ENCODE assay signal across 8 cellular contexts in the genomic region with DNA sequence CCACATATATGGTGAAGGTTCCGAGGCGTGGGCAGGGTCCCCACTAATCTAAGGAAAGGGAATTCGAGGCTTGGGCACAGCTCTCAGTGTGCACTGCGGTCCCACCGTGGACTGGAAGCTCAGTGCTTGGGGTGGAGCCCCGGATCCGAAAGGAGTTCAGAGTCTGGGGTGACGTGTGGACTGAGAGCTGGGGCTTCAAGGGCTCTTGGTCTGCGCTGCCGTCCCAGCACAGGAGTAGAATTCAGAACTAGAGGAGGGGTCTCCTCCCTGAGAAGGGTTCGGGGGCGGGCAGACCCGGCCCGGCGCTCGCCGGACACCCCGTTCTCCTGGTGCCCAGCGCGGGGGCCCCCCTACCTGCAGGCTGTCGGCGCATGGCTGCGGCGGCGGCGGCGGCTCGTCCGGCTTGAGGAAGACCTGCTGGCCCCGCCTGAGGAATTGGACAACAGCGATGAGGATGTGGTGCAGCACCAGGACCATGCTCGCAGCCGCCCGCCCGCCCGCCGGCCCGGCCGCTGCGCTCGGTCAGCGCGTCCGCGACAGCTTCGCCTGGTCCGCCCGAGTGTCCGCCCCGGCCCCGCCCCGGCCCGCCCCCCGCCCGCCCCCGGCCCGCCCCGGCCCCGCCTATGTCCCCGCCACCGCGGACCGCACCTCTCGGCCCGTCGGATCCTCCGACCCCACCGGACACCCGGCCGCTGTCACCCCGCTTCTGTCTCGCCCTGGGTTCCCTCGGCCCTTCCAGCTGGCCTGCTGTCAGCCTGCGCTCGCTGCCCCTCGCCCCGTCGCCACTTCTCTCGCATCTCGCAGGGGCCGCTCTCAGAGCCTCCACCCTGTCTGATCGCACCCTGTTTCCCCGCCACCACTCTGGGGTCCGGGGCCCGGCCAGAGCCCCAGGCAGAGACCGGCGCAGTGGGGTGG. TPM values are rescaled to one million over a fixed set of nuclear protein-coding genes. Genes with fewer than 3 reads are reported as not detected.
DNase-seq lines count a peak whose midpoint lies in the region; ATAC-seq and TF ChIP-seq lines count a peak whose summit lies in the region.

No MANE protein-coding gene starts in this region.

- peak overlapping the region; percentile 33 for H3K4me3 ChIP-seq in RWPE2 (ENCODE audit: severe bottlenecking)
- H3K4me3 ChIP-seq in colonic mucosa, result peak overlapping the region; percentile 53
- peak overlapping the region; percentile 62 for H3K4me3 ChIP-seq in lower lobe of right lung
- peak overlapping the region; percentile 78 for H3K4me3 ChIP-seq in thoracic aorta

- H3K27ac ChIP-seq in RWPE2 (ENCODE audit: poor library complexity, severe bottlenecking) (no peak overlapping the region), colonic mucosa (no peak overlapping the region), lower lobe of right lung (peak overlapping the region; percentile 62), thoracic aorta (peak overlapping the region in 1 of 2 donors; percentile 15)

- peak overlapping the region; percentile 4 to 50 for H3K9ac ChIP-seq in colonic mucosa (ENCODE audit: low read depth in 2 of 2, low read length in 2 of 2)

- intact Hi-C loops in colonic mucosa (cut with DNase I) (loop anchor here (2.0 to 5.0 kb wide), 2 partner anchors 55 to 170 kb away; no protein-coding TSS in a partner anchor), lower lobe of right lung (cut with DNase I) (no loop called here)

- no peak for DNase-seq in activated CD4-positive, CD25-positive, alpha-beta regulatory T cell (lab: John Stamatoyannopoulos, UW)
- DNase-seq in RWPE2 (ENCODE audit: low spot score), result no peak
- DNase-seq in colonic mucosa, result peak; percentile 33
- peak; percentile 61 for DNase-seq in lower lobe of right lung
- DNase-seq in thoracic aorta (ENCODE audit: low spot score), result no peak

- H3K27me3 ChIP-seq in RWPE2 (ENCODE audit: insufficient read depth, poor library complexity, severe bottlenecking) (peaks cover 13% of the 10 kb centered on the region), colonic mucosa (peaks cover 10% of the 10 kb centered on the region), lower lobe of right lung (ENCODE audit: low read depth) (peaks cover 32% of the 10 kb centered on the region), thoracic aorta (replicated peaks; ENCODE audit: insufficient read depth) (peaks cover 6% of the 10 kb centered on the region)

- no peaks in the 10 kb centered on the region for H3K36me3 ChIP-seq in RWPE2 (ENCODE audit: low read depth)
- H3K36me3 ChIP-seq in colonic mucosa, result no peaks in the 10 kb centered on the region
- H3K36me3 ChIP-seq in lower lobe of right lung, result no peaks in the 10 kb centered on the region
- H3K36me3 ChIP-seq in thoracic aorta, result no peaks in the 10 kb centered on the region

- no peak for TF ChIP-seq CTCF in RWPE2 (IDR thresholded peaks at IDR 0.05; ENCODE audit: poor library complexity, severe bottlenecking)
- no peak for TF ChIP-seq CTCF in colonic mucosa (IDR thresholded peaks at IDR 0.05)
- TF ChIP-seq CTCF in lower lobe of right lung (IDR thresholded peaks at IDR 0.05), result no peak
- TF ChIP-seq CTCF in thoracic aorta (IDR thresholded peaks at IDR 0.05), result no peak

- H3K4me1 ChIP-seq in RWPE2 (ENCODE audit: insufficient read depth, poor library complexity, severe bottlenecking) (peaks cover 6% of the 10 kb centered on the region), colonic mucosa (peaks cover 10% of the 10 kb centered on the region), lower lobe of right lung (peaks cover 18% of the 10 kb centered on the region), thoracic aorta (ENCODE audit: control insufficient read depth in 1 of 2, low read depth in 2 of 2) (peaks cover 0 to 20% of the 10 kb centered on the region in 2 donors)

- H3K9me3 ChIP-seq in RWPE2 (ENCODE audit: severe bottlenecking) (no peaks in the 10 kb centered on the region), colonic mucosa (no peaks in the 10 kb centered on the region), lower lobe of right lung (no peaks in the 10 kb centered on the region), thoracic aorta (no peaks in the 10 kb centered on the region)

- ATAC-seq in activated CD4-positive, CD25-positive, alpha-beta regulatory T cell treated with anti-CD3 and anti-CD28 coated beads, Interleukin-2, amount 50 U/mL, for 24 hours, result peak; percentile 41 to 49
- ATAC-seq in RWPE2 (ENCODE audit: low read depth) (peak; percentile 42), lower lobe of right lung (peak; percentile 69 to 84), thoracic aorta (ENCODE audit: insufficient number of reproducible peaks, low FRiP score, low read depth) (no peak), HG02938 (IDR thresholded peaks at IDR 0.05; ENCODE audit: unreplicated experiment) (no peak), GM19351 (IDR thresholded peaks at IDR 0.05; ENCODE audit: unreplicated experiment) (no peak)

RNA-seq across cellular contexts. Expression of a gene that starts 32.1 kb away (rescaled TPM):
- total RNA-seq in colonic mucosa, result 1 to 10 TPM; 5.6 to 8.9 TPM
- 19.5 TPM for total RNA-seq in lower lobe of right lung
- total RNA-seq in thoracic aorta, result 10 to 100 TPM; 28.1 to 37.1 TPM

Comparison
In these comparisons a context has a peak if more than half of its experiments do, and no peak if none do; other contexts are left out.
1. ATAC-seq: peak in activated CD4-positive, CD25-positive, alpha-beta regulatory T cell treated with anti-CD3 and anti-CD28 coated beads, Interleukin-2, amount 50 U/mL, for 24 hours (2 of 2), RWPE2 (single experiment) and lower lobe of right lung (2 of 2); none in thoracic aorta (single experiment), HG02938 (single experiment) and GM19351 (single experiment).
2. DNase-seq: peak in colonic mucosa (single experiment) and lower lobe of right lung (single experiment); none in activated CD4-positive, CD25-positive, alpha-beta regulatory T cell (0 of 4), RWPE2 (single experiment) and thoracic aorta (single experiment).
3. Peak in every context shown above with its lines, with median percentiles within 50 percentile points of each other: H3K4me3 ChIP-seq.